In genomic region chr4:126468144-126468543, GRCh38 we compare ENCODE assay signal across 9 cellular contexts.
"Had no signal": no experiment of that assay in that cellular context is flagged by ENCODE, and none has a peak within 500 bp of the region (broad histone marks: within the 10 kb centered on the region; RNA-seq: fewer than 3 reads in every experiment).

No MANE protein-coding gene starts in this region.

- H3K9me3 ChIP-seq: HAP-1 had no signal

- DNase-seq: GM23248, GOT3, H7, HFFc6 had no signal

- H2AFZ ChIP-seq: GM23248 had no signal

- H3K4me3 ChIP-seq: GM23248, HAP-1, K562 had no signal

- H3K4me3 Mint-ChIP-seq: HFFc6 had no signal

- H3K9ac ChIP-seq: GM23248 had no signal

- H3K27ac ChIP-seq: GM23248, HL-60 had no signal

- ATAC-seq: HCT116, HepG2 had no signal

- H3K36me3 ChIP-seq: HAP-1 had no signal
